8 cellular contexts compared by ENCODE assay signal in genomic region chr22:45208993-45209838, GRCh38. TPM values are rescaled to one million over a fixed set of nuclear protein-coding genes. Genes with fewer than 3 reads are reported as not detected.
A peak's percentile ranks its signal among the peaks of the same experiment; 100 is the strongest.
DNase-seq lines count a peak whose midpoint lies in the region; ATAC-seq and TF ChIP-seq lines count a peak whose summit lies in the region.

No MANE protein-coding gene starts in this region.

- no TSS peak for BruUV-seq in A673 (replicated peaks; lab: Mats Ljungman, UMichigan)

- 10 to 12% methylated on average over 12 to 17 of the region's 29 CpGs for WGBS in GM23248 (ENCODE audit: low coverage in 1 of 2, low lambda C conversion rate in 2 of 2, missing lambda C conversion rate in 2 of 2), 2 experiments

- no peak overlapping the region for H3K9ac ChIP-seq in GM23248

- H3K79me2 ChIP-seq in GM23248 (ENCODE audit: insufficient read depth), result no peaks in the 10 kb centered on the region; the same call in 1 of the 2 replicates

- peaks cover 3% of the 10 kb centered on the region for H3K36me3 Mint-ChIP-seq in T-helper 17 cell (ENCODE audit: low read depth)
- no peaks in the 10 kb centered on the region for H3K36me3 Mint-ChIP-seq in natural killer cell

- H3K9me3 ChIP-seq in A673 (ENCODE audit: low read depth, low read length, poor library complexity, severe bottlenecking) (no peaks in the 10 kb centered on the region), GM23248 (ENCODE audit: low read depth) (no peaks in the 10 kb centered on the region), T-helper 17 cell (ENCODE audit: control insufficient read depth, low read length, poor library complexity, severe bottlenecking) (no peaks in the 10 kb centered on the region)

- H3K27ac ChIP-seq in A673 (ENCODE audit: low read depth, low read length, poor library complexity, severe bottlenecking) (no peak overlapping the region), GM23248 (no peak overlapping the region), dorsolateral prefrontal cortex (peak overlapping the region; percentile 60 to 100 (median 96))

- POLR2A ChIA-PET in A673 (lab: Charles Lee; ENCODE audit: low non-redundant PET), result no interaction called here

- intact Hi-C loops in A673 (cut with micrococcal nuclease; ENCODE audit: unreplicated experiment), result no loop called here
- intact Hi-C loops in dorsolateral prefrontal cortex (cut with DNase I), result loop anchor here (1.0 to 10.0 kb wide), 5 partner anchors 31 to 56 kb away; partner anchors contain the start of genes NUP50 (in 2 of the 2) and KIAA0930 (in 1 of the 2)
- intact Hi-C loops in natural killer cell (cut with micrococcal nuclease), result no loop called here

- H3K4me2 ChIP-seq in GM23248 (ENCODE audit: unreplicated experiment), result no peak overlapping the region

- H3K4me1 Mint-ChIP-seq in T-helper 17 cell, result peaks cover 12% of the 10 kb centered on the region
- H3K4me1 Mint-ChIP-seq in natural killer cell, result peaks cover 6 to 7% of the 10 kb centered on the region in 2 donors

- TF ChIP-seq CTCF in A673 (conservative IDR thresholded peaks at IDR 0.05; ENCODE audit: low read depth, low read length) (peak; percentile 88), dorsolateral prefrontal cortex (IDR thresholded peaks at IDR 0.05 in 54 of 56, conservative IDR thresholded peaks at IDR 0.05 in 2 of 56; ENCODE audit: low read depth in 1 of 56, partially characterized antibody in 56 of 56) (peak; percentile 49 to 94 (median 76)), natural killer cell (IDR thresholded peaks at IDR 0.05) (peak; percentile 55)

- H3K27me3 ChIP-seq in A673 (replicated peaks; ENCODE audit: insufficient read depth, low read depth, low read length, poor library complexity) (no peaks in the 10 kb centered on the region), GM23248 (replicated peaks; ENCODE audit: insufficient read depth) (no peaks in the 10 kb centered on the region), dorsolateral prefrontal cortex (no peaks in the 10 kb centered on the region)

- no peak overlapping the region for H3K4me3 ChIP-seq in A673 (ENCODE audit: low read depth, low read length, poor library complexity, severe bottlenecking)
- H3K4me3 ChIP-seq in GM23248, result no peak overlapping the region
- peak overlapping the region in 58 of 59 donors; percentile 11 to 82 (median 69) for H3K4me3 ChIP-seq in dorsolateral prefrontal cortex

- H3K4me3 Mint-ChIP-seq in T-helper 17 cell (no peak overlapping the region), natural killer cell (no peak overlapping the region)

- H4K20me1 ChIP-seq in GM23248 (ENCODE audit: insufficient read depth), result no peaks in the 10 kb centered on the region

- ATAC-seq in T-helper 17 cell, result peak; percentile 56
- peak in 2 of 3 donors; percentile 21 to 24 for ATAC-seq in natural killer cell
- ATAC-seq in HG03520 (IDR thresholded peaks at IDR 0.05; ENCODE audit: unreplicated experiment), result no peak

- no peak overlapping the region for H3K27ac Mint-ChIP-seq in T-helper 17 cell
- H3K27ac Mint-ChIP-seq in natural killer cell, result no peak overlapping the region

- DNase-seq in A673 (ENCODE audit: low spot score), result peak; percentile 45
- peak; percentile 92 for DNase-seq in GM23248
- peak in 2 of 3 donors; percentile 16 to 33 for DNase-seq in T-helper 17 cell
- DNase-seq in dorsolateral prefrontal cortex, result peak; percentile 50 to 91 (median 82)
- peak; percentile 30 for DNase-seq in natural killer cell
- DNase-seq in activated gamma-delta T cell treated with Interleukin-2 at 50 U/mL for 16 hours, result no peak
- no peak for DNase-seq in ureter (ENCODE audit: low spot score)

- no peaks in the 10 kb centered on the region for H3K9me3 Mint-ChIP-seq in natural killer cell

- no peaks in the 10 kb centered on the region for H3K27me3 Mint-ChIP-seq in T-helper 17 cell
- no peaks in the 10 kb centered on the region for H3K27me3 Mint-ChIP-seq in natural killer cell (ENCODE audit: low read depth in 2 of 2)

- H3K36me3 ChIP-seq in A673 (ENCODE audit: insufficient read depth, low read length, poor library complexity, severe bottlenecking) (no peaks in the 10 kb centered on the region), GM23248 (ENCODE audit: low read depth) (no peaks in the 10 kb centered on the region)

- H2AFZ ChIP-seq in GM23248, result no peak overlapping the region

- H3K4me1 ChIP-seq in A673 (ENCODE audit: insufficient read depth, low read length, poor library complexity, severe bottlenecking), result peaks cover 26% of the 10 kb centered on the region
- peaks cover 38% of the 10 kb centered on the region for H3K4me1 ChIP-seq in GM23248 (ENCODE audit: insufficient read depth)

- CTCF ChIA-PET in A673 (lab: Charles Lee), result no interaction called here

- no peaks in the 10 kb centered on the region for H3K9me2 ChIP-seq in GM23248 (ENCODE audit: insufficient read depth)

- in situ Hi-C loops in GM23248 (cut with MboI), result no loop called here

- peaks cover 27% of the 10 kb centered on the region for H3F3A ChIP-seq in GM23248 (ENCODE audit: insufficient read depth)

RNA-seq across cellular contexts. Expression of gene KIAA0930, which starts 31.5 kb away (rescaled TPM):
- total RNA-seq in A673 (2021) (54.8 and 64.2 TPM in 2 replicates), T-helper 17 cell (10 to 100 TPM; 10.9 to 11.6 TPM), dorsolateral prefrontal cortex (100 to 1,000 TPM; 174 to 603 (median 325) TPM), natural killer cell (10 to 100 TPM; 32.6 to 39.1 (median 38.4) TPM), ureter (79.2 TPM)
- 49.2 and 50.9 TPM in 2 replicates for total RNA-seq in GM23248 (2014; rRNA removed; shearing (Covaris generic))
- polyA plus RNA-seq in GM23248 (2016; fragmentation: Nextera tagmentation; extraction: Ambion mirVana), result 8.5 and 8.6 TPM in 2 replicates

RNA-seq across cellular contexts. Expression of gene NUP50, which starts 45.5 kb away (rescaled TPM):
- total RNA-seq in A673 (2021) (124 and 126 TPM in 2 replicates), T-helper 17 cell (10 to 100 TPM; 89.3 to 99.2 TPM), dorsolateral prefrontal cortex (10 to 100 TPM; 27.1 to 82.5 (median 51.9) TPM), natural killer cell (10 to 100 TPM; 63.9 to 99.4 (median 98.6) TPM), ureter (71.0 TPM)
- total RNA-seq in GM23248 (2014; rRNA removed; shearing (Covaris generic)), result 30.8 and 91.7 TPM in 2 replicates
- polyA plus RNA-seq in GM23248 (2016; fragmentation: Nextera tagmentation; extraction: Ambion mirVana), result 21.1 and 22.3 TPM in 2 replicates

Comparison
In these comparisons a context has a peak if more than half of its experiments do, and no peak if none do; other contexts are left out.
1. DNase-seq: peak in A673 (single experiment), GM23248 (single experiment), T-helper 17 cell (2 of 3), dorsolateral prefrontal cortex (10 of 10) and natural killer cell (single experiment); none in activated gamma-delta T cell treated with Interleukin-2 at 50 U/mL for 16 hours (single experiment) and ureter (single experiment).
2. H3K27ac ChIP-seq: peak in dorsolateral prefrontal cortex (59 of 59); none in A673 (single experiment) and GM23248 (single experiment).
3. H3K4me3 ChIP-seq: peak in dorsolateral prefrontal cortex (58 of 59); none in A673 (single experiment) and GM23248 (single experiment).
4. intact Hi-C loops: an anchor here in dorsolateral prefrontal cortex (1.0 to 10.0 kb wide); none called in A673 and natural killer cell.
5. Peak in every context shown above with its lines, with median percentiles within 50 percentile points of each other: CTCF ChIP-seq.